ENCODE assay signal across 31 cellular contexts in genomic region chr4:109131559-109131958, GRCh38.
"Had no signal": no experiment of that assay in that cellular context is flagged by ENCODE, and none has a peak within 500 bp of the region (broad histone marks: within the 10 kb centered on the region; RNA-seq: fewer than 3 reads in every experiment).

No MANE protein-coding gene starts in this region.

- H3K27ac ChIP-seq: brain microvascular endothelial cell, coronary artery, dorsolateral prefrontal cortex had no signal

- H3K27me3 Mint-ChIP-seq: activated CD4-positive, alpha-beta T cell treated with anti-CD3 and anti-CD28 coated beads, Interleukin-2, amount 10 ng/mL, durations not matched to agents 7 days and 5 days; activated T-cell treated with anti-CD3 and anti-CD28 coated beads, Interleukin-2, amount 50 U/mL, for 24 hours; central memory CD8-positive, alpha-beta T cell; dendritic cell treated with granulocyte-macrophage colony-stimulating factor and Interleukin-4, amounts not matched to agents 40 ng/mL and 50 ng/mL, for 4 days had no signal

- FAIRE-seq: astrocyte, bronchial epithelial cell had no signal

- H3K4me3 Mint-ChIP-seq: activated CD4-positive, alpha-beta memory T cell treated with anti-CD3 and anti-CD28 coated beads, Interleukin-2, amount 10 ng/mL, durations not matched to agents 7 days and 5 days; activated CD4-positive, alpha-beta T cell treated with anti-CD3 and anti-CD28 coated beads, Interleukin-2, amount 10 ng/mL, durations not matched to agents 7 days and 5 days; activated naive CD8-positive, alpha-beta T cell; activated T-cell treated with anti-CD3 and anti-CD28 coated beads, Interleukin-2, amount 50 U/mL, for 24 hours; activated T-cell treated with anti-CD3 and anti-CD28 coated beads, Interleukin-2, amount 50 U/mL, for 72 hours; central memory CD8-positive, alpha-beta T cell; dendritic cell treated with granulocyte-macrophage colony-stimulating factor and Interleukin-4, amounts not matched to agents 40 ng/mL and 50 ng/mL, for 4 days; endodermal cell; T-helper 17 cell; T-helper 2 cell treated with Interferon-gamma antibody and Interleukin-4, amounts not matched to agents 5 μg/mL and 100 μg/mL, for 36 hours had no signal

- H3K27me3 ChIP-seq: brain microvascular endothelial cell, dorsolateral prefrontal cortex had no signal

- H3K27ac Mint-ChIP-seq: activated CD4-positive, alpha-beta memory T cell treated with anti-CD3 and anti-CD28 coated beads, Interleukin-2, amount 10 ng/mL, durations not matched to agents 7 days and 5 days; activated CD4-positive, alpha-beta T cell treated with anti-CD3 and anti-CD28 coated beads, Interleukin-2, amount 10 ng/mL, durations not matched to agents 7 days and 5 days; activated naive CD8-positive, alpha-beta T cell; activated T-cell treated with anti-CD3 and anti-CD28 coated beads, Interleukin-2, amount 50 U/mL, for 24 hours; activated T-cell treated with anti-CD3 and anti-CD28 coated beads, Interleukin-2, amount 50 U/mL, for 72 hours; dendritic cell treated with granulocyte-macrophage colony-stimulating factor and Interleukin-4, amounts not matched to agents 40 ng/mL and 50 ng/mL, for 4 days; endodermal cell; T-helper 17 cell; T-helper 2 cell treated with Interferon-gamma antibody and Interleukin-4, amounts not matched to agents 5 μg/mL and 100 μg/mL, for 36 hours had no signal

- H3K36me3 Mint-ChIP-seq: activated naive CD8-positive, alpha-beta T cell had no signal

- DNase-seq: activated CD4-positive, alpha-beta memory T cell treated with anti-CD3 and anti-CD28 coated beads, Interleukin-2, amount 10 ng/mL, durations not matched to agents 7 days and 5 days; activated CD4-positive, alpha-beta T cell treated with anti-CD3 and anti-CD28 coated beads for 4 hours; activated CD4-positive, alpha-beta T cell treated with anti-CD3 and anti-CD28 coated beads, Interleukin-2, amount 10 ng/mL, durations not matched to agents 7 days and 5 days; activated CD4-positive, alpha-beta T cell treated with anti-CD3 and anti-CD28 coated beads, Interleukin-2, amount 50 U/mL, for 4 hours; activated CD4-positive, CD25-positive, alpha-beta regulatory T cell; activated CD4-positive, CD25-positive, alpha-beta regulatory T cell treated with anti-CD3 and anti-CD28 coated beads, Interleukin-2, amount 50 U/mL, for 72 hours; activated CD8-positive, alpha-beta memory T cell treated with anti-CD3 and anti-CD28 coated beads, Interleukin-2, amount 50 U/mL, for 48 hours; activated gamma-delta T cell treated with Interleukin-2 at 50 U/mL for 16 hours; activated naive CD4-positive, alpha-beta T cell treated with anti-CD3 and anti-CD28 coated beads, Interleukin-2, amount 50 U/mL, for 16 hours; activated naive CD4-positive, alpha-beta T cell treated with Interleukin-2 at 50 U/mL for 16 hours; activated T-cell treated with anti-CD3 and anti-CD28 coated beads for 4 hours; activated T-cell treated with anti-CD3 and anti-CD28 coated beads, Interleukin-2, amount 50 U/mL, for 24 hours; activated T-cell treated with anti-CD3 and anti-CD28 coated beads, Interleukin-2, amount 50 U/mL, for 72 hours; amniotic stem cell; anterior cingulate cortex; brain microvascular endothelial cell; dorsolateral prefrontal cortex; effector memory CD4-positive, alpha-beta T cell; endodermal cell; foreskin fibroblast; T-helper 1 cell; T-helper 17 cell; T1000 had no signal

- H3K4me1 Mint-ChIP-seq: activated CD4-positive, alpha-beta memory T cell treated with anti-CD3 and anti-CD28 coated beads, Interleukin-2, amount 10 ng/mL, durations not matched to agents 7 days and 5 days; activated CD4-positive, alpha-beta T cell treated with anti-CD3 and anti-CD28 coated beads, Interleukin-2, amount 10 ng/mL, durations not matched to agents 7 days and 5 days; central memory CD8-positive, alpha-beta T cell; T-helper 17 cell had no signal

- ATAC-seq: activated T-cell treated with anti-CD3 and anti-CD28 coated beads, Interleukin-2, amount 50 U/mL, for 72 hours; esophagus mucosa; T-helper 17 cell had no signal

- H3K36me3 ChIP-seq: brain microvascular endothelial cell had no signal

- H3K4me3 ChIP-seq: coronary artery, dorsolateral prefrontal cortex had no signal

- H3K9me3 Mint-ChIP-seq: activated CD4-positive, alpha-beta memory T cell treated with anti-CD3 and anti-CD28 coated beads, Interleukin-2, amount 10 ng/mL, durations not matched to agents 7 days and 5 days; activated CD4-positive, alpha-beta T cell treated with anti-CD3 and anti-CD28 coated beads, Interleukin-2, amount 10 ng/mL, durations not matched to agents 7 days and 5 days; activated T-cell treated with anti-CD3 and anti-CD28 coated beads, Interleukin-2, amount 50 U/mL, for 24 hours; activated T-cell treated with anti-CD3 and anti-CD28 coated beads, Interleukin-2, amount 50 U/mL, for 72 hours; central memory CD8-positive, alpha-beta T cell; dendritic cell treated with granulocyte-macrophage colony-stimulating factor and Interleukin-4, amounts not matched to agents 40 ng/mL and 50 ng/mL, for 4 days; endodermal cell; T-helper 2 cell treated with Interferon-gamma antibody and Interleukin-4, amounts not matched to agents 5 μg/mL and 100 μg/mL, for 36 hours had no signal
